24 cellular contexts compared by ENCODE assay signal in genomic region chr10:71251319-71251718, GRCh38. TPM values are rescaled to one million over a fixed set of nuclear protein-coding genes. Genes with fewer than 3 reads are reported as not detected.
"Had no signal": no experiment of that assay in that cellular context is flagged by ENCODE, and none has a peak within 500 bp of the region (broad histone marks: within the 10 kb centered on the region; RNA-seq: fewer than 3 reads in every experiment).

No MANE protein-coding gene starts in this region.

- H3K27ac ChIP-seq: gastrocnemius medialis, spleen, suprapubic skin, tibial artery, uterus had no signal

- H3K9me3 Mint-ChIP-seq: activated B cell treated with CpG ODN at 0.5 μM for 24 hours; activated naive CD4-positive, alpha-beta T cell treated with anti-CD3 and anti-CD28 coated beads, Interleukin-2, amount 50 U/mL, for 72 hours; activated T-helper 2 cell treated with anti-CD3 and anti-CD28 coated beads, Interferon-gamma antibody, Interleukin-2, Interleukin-4, amounts not matched to agents 10 μg/mL and 5 μg/mL and 100 μg/mL, durations not matched to agents 14 hours and 24 hours and 36 hours; effector memory CD8-positive, alpha-beta T cell; naive thymus-derived CD8-positive, alpha-beta T cell; T-helper 2 cell treated with Interferon-gamma antibody and Interleukin-4, amounts not matched to agents 5 μg/mL and 100 μg/mL, for 36 hours had no signal

- H3K27ac Mint-ChIP-seq: activated B cell treated with CpG ODN at 0.5 μM for 24 hours; activated CD8-positive, alpha-beta memory T cell treated with anti-CD3 and anti-CD28 coated beads, Interleukin-2, amount 10 ng/mL, durations not matched to agents 7 days and 5 days; activated CD8-positive, alpha-beta T cell treated with anti-CD3 and anti-CD28 coated beads, Interleukin-2, amount 10 ng/mL, durations not matched to agents 7 days and 5 days; activated naive CD4-positive, alpha-beta T cell treated with anti-CD3 and anti-CD28 coated beads, Interleukin-2, amount 50 U/mL, for 72 hours; activated T-helper 2 cell treated with anti-CD3 and anti-CD28 coated beads, Interferon-gamma antibody, Interleukin-2, Interleukin-4, amounts not matched to agents 10 μg/mL and 5 μg/mL and 100 μg/mL, durations not matched to agents 14 hours and 24 hours and 36 hours; effector memory CD8-positive, alpha-beta T cell; naive thymus-derived CD8-positive, alpha-beta T cell; T-helper 2 cell treated with Interferon-gamma antibody and Interleukin-4, amounts not matched to agents 5 μg/mL and 100 μg/mL, for 36 hours had no signal

- H3K27me3 Mint-ChIP-seq: activated CD8-positive, alpha-beta memory T cell treated with anti-CD3 and anti-CD28 coated beads, Interleukin-2, amount 10 ng/mL, durations not matched to agents 7 days and 5 days had no signal

- H3K36me3 ChIP-seq: gastrocnemius medialis, spleen, suprapubic skin, tibial artery, uterus had no signal

- DNase-seq: activated B cell treated with CpG ODN at 0.5 μM for 24 hours; activated CD8-positive, alpha-beta memory T cell treated with anti-CD3 and anti-CD28 coated beads, Interleukin-2, amount 10 ng/mL, durations not matched to agents 7 days and 5 days; activated CD8-positive, alpha-beta T cell treated with anti-CD3 and anti-CD28 coated beads, Interleukin-2, amount 10 ng/mL, durations not matched to agents 7 days and 5 days; activated naive CD4-positive, alpha-beta T cell; activated T-cell treated with anti-CD3 and anti-CD28 coated beads, Interleukin-2, amount 50 U/mL, for 48 hours; cortex of kidney; effector memory CD8-positive, alpha-beta T cell; erythroblast; gastrocnemius medialis; glutamatergic neuron; left ventricle myocardium superior; mammary epithelial cell; midbrain; naive thymus-derived CD8-positive, alpha-beta T cell; right cardiac atrium; spleen; stimulated activated naive CD4-positive, alpha-beta T cell; T-helper 1 cell; tibial artery; uterus had no signal

- H3K4me3 Mint-ChIP-seq: activated B cell treated with CpG ODN at 0.5 μM for 24 hours; activated CD8-positive, alpha-beta memory T cell treated with anti-CD3 and anti-CD28 coated beads, Interleukin-2, amount 10 ng/mL, durations not matched to agents 7 days and 5 days; activated CD8-positive, alpha-beta T cell treated with anti-CD3 and anti-CD28 coated beads, Interleukin-2, amount 10 ng/mL, durations not matched to agents 7 days and 5 days; effector memory CD8-positive, alpha-beta T cell; naive thymus-derived CD8-positive, alpha-beta T cell; T-helper 2 cell treated with Interferon-gamma antibody and Interleukin-4, amounts not matched to agents 5 μg/mL and 100 μg/mL, for 36 hours had no signal

- H3K36me3 Mint-ChIP-seq: activated CD8-positive, alpha-beta memory T cell treated with anti-CD3 and anti-CD28 coated beads, Interleukin-2, amount 10 ng/mL, durations not matched to agents 7 days and 5 days; activated naive CD4-positive, alpha-beta T cell treated with anti-CD3 and anti-CD28 coated beads, Interleukin-2, amount 50 U/mL, for 72 hours; naive thymus-derived CD8-positive, alpha-beta T cell had no signal

- ATAC-seq: activated CD8-positive, alpha-beta memory T cell treated with anti-CD3 and anti-CD28 coated beads, Interleukin-2, amount 10 ng/mL, durations not matched to agents 7 days and 5 days; activated CD8-positive, alpha-beta T cell treated with anti-CD3 and anti-CD28 coated beads, Interleukin-2, amount 10 ng/mL, durations not matched to agents 7 days and 5 days; activated naive CD4-positive, alpha-beta T cell treated with anti-CD3 and anti-CD28 coated beads, Interleukin-2, amount 50 U/mL, for 72 hours; effector memory CD8-positive, alpha-beta T cell; gastrocnemius medialis; left ventricle myocardium superior; naive thymus-derived CD8-positive, alpha-beta T cell; right cardiac atrium had no signal

- H3K4me1 ChIP-seq: uterus had no signal

- H3K9me3 ChIP-seq: gastrocnemius medialis, spleen, suprapubic skin, tibial artery, uterus had no signal

- H3K27me3 ChIP-seq: gastrocnemius medialis, tibial artery, uterus had no signal

- H3K4me1 Mint-ChIP-seq: activated B cell treated with CpG ODN at 0.5 μM for 24 hours; activated CD8-positive, alpha-beta memory T cell treated with anti-CD3 and anti-CD28 coated beads, Interleukin-2, amount 10 ng/mL, durations not matched to agents 7 days and 5 days; naive thymus-derived CD8-positive, alpha-beta T cell had no signal

- H3K4me3 ChIP-seq: gastrocnemius medialis, spleen, suprapubic skin, tibial artery, uterus had no signal

RNA-seq across cellular contexts. Expression of gene UNC5B, which starts 38.9 kb away (rescaled TPM):
- total RNA-seq: activated B cell treated with CpG ODN at 0.5 μM for 24 hours; activated naive CD4-positive, alpha-beta T cell treated with anti-CD3 and anti-CD28 coated beads, Interleukin-2, amount 50 U/mL, for 72 hours; activated T-helper 2 cell treated with anti-CD3 and anti-CD28 coated beads, Interferon-gamma antibody, Interleukin-2, Interleukin-4, amounts not matched to agents 10 μg/mL and 5 μg/mL and 100 μg/mL, durations not matched to agents 14 hours and 24 hours and 36 hours; naive thymus-derived CD8-positive, alpha-beta T cell had no signal
